In the genomic region with DNA sequence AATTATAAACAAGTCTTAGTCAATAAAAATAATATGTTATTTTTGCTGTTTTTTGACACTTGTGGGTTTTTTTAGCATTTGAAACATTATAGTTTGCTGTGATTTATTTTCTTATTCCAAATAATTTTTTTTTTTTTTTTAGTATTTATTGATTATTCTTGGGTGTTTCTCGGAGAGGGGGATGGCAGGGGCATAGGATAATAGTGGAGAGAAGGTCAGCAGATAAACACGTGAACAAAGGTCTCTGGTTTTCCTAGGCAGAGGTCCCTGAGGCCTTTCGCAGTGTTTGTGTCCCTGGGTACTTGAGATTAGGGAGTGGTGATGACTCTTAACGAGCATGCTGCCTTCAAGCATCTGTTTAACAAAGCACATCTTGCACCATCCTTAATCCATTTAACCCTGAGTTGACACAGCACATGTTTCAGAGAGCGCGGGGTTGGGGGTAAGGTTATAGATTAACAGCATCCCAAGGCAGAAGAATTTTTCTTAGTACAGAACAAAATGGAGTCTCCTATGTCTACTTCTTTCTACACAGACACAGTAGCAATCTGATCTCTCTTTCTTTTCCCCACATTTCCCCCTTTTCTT, we compare ENCODE assay signal across 2 cellular contexts. TPM values are rescaled to one million over a fixed set of nuclear protein-coding genes. Genes with fewer than 3 reads are reported as not detected.
"Had no signal": no experiment of that assay in that cellular context is flagged by ENCODE, and none has a peak within 500 bp of the region (broad histone marks: within the 10 kb centered on the region; RNA-seq: fewer than 3 reads in every experiment).

No MANE protein-coding gene starts in this region.

RNA-seq across cellular contexts. Expression of gene REEP1, which starts 8.5 kb away (rescaled TPM):
- total RNA-seq: activated CD4-positive, alpha-beta memory T cell treated with anti-CD3 and anti-CD28 coated beads, Interleukin-2, amount 10 ng/mL, durations not matched to agents 7 days and 5 days; fibroblast of lung had no signal
